In genomic region chr22:50475652-50476002, GRCh38 we compare ENCODE assay signal across 1 cellular context.
TF ChIP-seq lines count a peak whose summit lies in the region.

No MANE protein-coding gene starts in this region.

TF ChIP-seq in H1, 55 proteins besides CTCF, POLR2A, EP300 and RAD21:
- no peak for TF ChIP-seq TAF7 (optimal IDR thresholded peaks at IDR 0.05; ENCODE audit: borderline replicate concordance, low read depth, low read length)
- TF ChIP-seq RFX5 (IDR thresholded peaks at IDR 0.05; ENCODE audit: borderline replicate concordance, low read depth, low read length), result no peak
- TF ChIP-seq NANOG (IDR thresholded peaks at IDR 0.05; ENCODE audit: insufficient read depth, low read depth, low read length, poor library complexity, severe bottlenecking), result no peak
- TF ChIP-seq YY1 (IDR thresholded peaks at IDR 0.05; ENCODE audit: low read depth, low read length), result no peak
- no peak for TF ChIP-seq CREB1 (IDR thresholded peaks at IDR 0.05)
- no peak for TF ChIP-seq EZH2 (IDR thresholded peaks at IDR 0.05; ENCODE audit: low read depth, low read length, severe bottlenecking)
- TF ChIP-seq SAP30 (IDR thresholded peaks at IDR 0.05; ENCODE audit: insufficient read depth, insufficient replicate concordance, low read length), result no peak
- TF ChIP-seq NRF1 (IDR thresholded peaks at IDR 0.05; ENCODE audit: low read depth, low read length), result no peak
- TF ChIP-seq POU5F1 (IDR thresholded peaks at IDR 0.05; ENCODE audit: low read depth, low read length), result no peak
- no peak for TF ChIP-seq SRF (IDR thresholded peaks at IDR 0.05; ENCODE audit: low read depth, low read length)
- no peak for TF ChIP-seq SP4 (IDR thresholded peaks at IDR 0.05; ENCODE audit: low read length)
- TF ChIP-seq SUZ12 (IDR thresholded peaks at IDR 0.05; ENCODE audit: low read length), result no peak
